Comparison of ENCODE assay signal across 15 cellular contexts in the genomic region with DNA sequence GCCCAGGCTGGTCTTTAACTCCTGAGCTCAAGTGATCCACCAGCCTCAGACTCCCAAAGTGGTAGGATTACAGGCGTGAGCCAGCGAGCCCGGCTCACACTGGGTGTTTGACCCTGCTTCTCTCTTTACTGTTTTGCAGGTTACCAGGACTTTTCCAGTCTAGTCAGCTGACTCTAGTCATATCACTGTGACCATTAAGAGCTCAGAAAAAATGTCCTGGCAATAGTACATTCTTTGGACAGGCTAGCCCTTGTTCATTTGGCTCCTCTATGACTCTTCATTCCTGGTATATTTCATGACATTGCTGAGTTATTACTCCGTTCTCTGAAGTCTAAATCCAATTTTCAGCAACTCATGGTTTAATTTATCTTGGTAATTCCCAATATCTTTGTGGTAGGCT. TPM values are rescaled to one million over a fixed set of nuclear protein-coding genes. Genes with fewer than 3 reads are reported as not detected.
A peak's percentile ranks its signal among the peaks of the same experiment; 100 is the strongest.
DNase-seq lines count a peak whose midpoint lies in the region; ATAC-seq and TF ChIP-seq lines count a peak whose summit lies in the region.
"Had no signal": no experiment of that assay in that cellular context is flagged by ENCODE, and none has a peak within 500 bp of the region (broad histone marks: within the 10 kb centered on the region; RNA-seq: fewer than 3 reads in every experiment).

No MANE protein-coding gene starts in this region.

- peaks cover 3% of the 10 kb centered on the region for H3K4me1 ChIP-seq in foreskin keratinocyte

- peaks cover 63% of the 10 kb centered on the region for H3K4me1 Mint-ChIP-seq in activated naive CD4-positive, alpha-beta T cell treated with anti-CD3 and anti-CD28 coated beads, Interleukin-2, amount 10 ng/mL, durations not matched to agents 7 days and 5 days
- peaks cover 51% of the 10 kb centered on the region for H3K4me1 Mint-ChIP-seq in activated CD8-positive, alpha-beta T cell treated with anti-CD3 and anti-CD28 coated beads for 36 hours (ENCODE audit: low read depth)

- intact Hi-C loops in activated CD8-positive, alpha-beta T cell treated with anti-CD3 and anti-CD28 coated beads for 36 hours (cut with micrococcal nuclease), result no loop called here
- intact Hi-C loops in sciatic nerve (cut with DNase I), result no loop called here

- no peak for DNase-seq in activated naive CD4-positive, alpha-beta T cell treated with anti-CD3 and anti-CD28 coated beads, Interleukin-2, amount 10 ng/mL, durations not matched to agents 7 days and 5 days
- no peak for DNase-seq in activated naive CD4-positive, alpha-beta T cell treated with anti-CD3 and anti-CD28 coated beads, Interleukin-2, amount 50 U/mL, for 16 hours
- no peak for DNase-seq in activated CD8-positive, alpha-beta T cell treated with anti-CD3 and anti-CD28 coated beads for 36 hours
- DNase-seq in foreskin keratinocyte (peak; percentile 10 to 44), sciatic nerve (ENCODE audit: low spot score) (no peak), omental fat pad (ENCODE audit: low spot score) (no peak), retina (no peak)
- DNase-seq: NCI-H1048, occipital lobe, stomach had no signal

- H3K36me3 Mint-ChIP-seq in activated naive CD4-positive, alpha-beta T cell treated with anti-CD3 and anti-CD28 coated beads, Interleukin-2, amount 10 ng/mL, durations not matched to agents 7 days and 5 days, result peaks cover 34% of the 10 kb centered on the region
- H3K36me3 Mint-ChIP-seq in activated CD8-positive, alpha-beta T cell treated with anti-CD3 and anti-CD28 coated beads for 36 hours (ENCODE audit: low read depth), result peaks cover 23% of the 10 kb centered on the region

- no peak overlapping the region for H3K4me3 Mint-ChIP-seq in activated naive CD4-positive, alpha-beta T cell treated with anti-CD3 and anti-CD28 coated beads, Interleukin-2, amount 10 ng/mL, durations not matched to agents 7 days and 5 days
- H3K4me3 Mint-ChIP-seq in activated CD8-positive, alpha-beta T cell treated with anti-CD3 and anti-CD28 coated beads for 36 hours, result no peak overlapping the region

- H3K27ac ChIP-seq in foreskin keratinocyte, result no peak overlapping the region
- H3K27ac ChIP-seq: stomach had no signal

- H3K27me3 ChIP-seq in foreskin keratinocyte, result no peaks in the 10 kb centered on the region
- H3K27me3 ChIP-seq: stomach had no signal

- no peaks in the 10 kb centered on the region for H3K27me3 Mint-ChIP-seq in activated naive CD4-positive, alpha-beta T cell treated with anti-CD3 and anti-CD28 coated beads, Interleukin-2, amount 10 ng/mL, durations not matched to agents 7 days and 5 days
- no peaks in the 10 kb centered on the region for H3K27me3 Mint-ChIP-seq in activated CD8-positive, alpha-beta T cell treated with anti-CD3 and anti-CD28 coated beads for 36 hours

- CTCF ChIA-PET in activated naive CD4-positive, alpha-beta T cell treated with anti-CD3 and anti-CD28 coated beads, Interleukin-2, amount 10 ng/mL, durations not matched to agents 7 days and 5 days (lab: Charles Lee), result interaction anchor here (0.6 to 2.7 kb wide), 2 partner anchors 49 to 67 kb away, joined by 3 to 13 read pairs; no protein-coding TSS in a partner anchor
- CTCF ChIA-PET in activated CD8-positive, alpha-beta T cell treated with anti-CD3 and anti-CD28 coated beads for 36 hours (lab: Charles Lee), result interaction anchor here (0.9 to 4.0 kb wide), 5 partner anchors 11 to 67 kb away, joined by 3 to 19 read pairs (median 3); no protein-coding TSS in a partner anchor

- POLR2A ChIA-PET in activated CD8-positive, alpha-beta T cell treated with anti-CD3 and anti-CD28 coated beads for 36 hours (lab: Charles Lee), result interaction anchor here (1.2 to 12.0 kb wide), 5 partner anchors 9 to 59 kb away, joined by 3 to 99 read pairs (median 8); a partner anchor contains a TSS

- no peak for TF ChIP-seq CTCF in activated CD8-positive, alpha-beta T cell treated with anti-CD3 and anti-CD28 coated beads for 36 hours (IDR thresholded peaks at IDR 0.05)
- no peak for TF ChIP-seq CTCF in foreskin keratinocyte (conservative IDR thresholded peaks at IDR 0.05)
- no peak for TF ChIP-seq CTCF in omental fat pad (IDR thresholded peaks at IDR 0.05)

- peaks cover 5% of the 10 kb centered on the region for H3K9me3 Mint-ChIP-seq in activated naive CD4-positive, alpha-beta T cell treated with anti-CD3 and anti-CD28 coated beads, Interleukin-2, amount 10 ng/mL, durations not matched to agents 7 days and 5 days
- peaks cover 4% of the 10 kb centered on the region for H3K9me3 Mint-ChIP-seq in activated CD8-positive, alpha-beta T cell treated with anti-CD3 and anti-CD28 coated beads for 36 hours

- no peak for ATAC-seq in activated CD8-positive, alpha-beta T cell treated with anti-CD3 and anti-CD28 coated beads for 36 hours
- ATAC-seq in foreskin keratinocyte (no peak), sciatic nerve (peak; percentile 23), GM21528 (IDR thresholded peaks at IDR 0.05; ENCODE audit: low FRiP score, unreplicated experiment) (no peak), omental fat pad (ENCODE audit: low FRiP score) (no peak)
- ATAC-seq: HepG2 had no signal

- peak overlapping the region; percentile 88 for H3K27ac Mint-ChIP-seq in activated naive CD4-positive, alpha-beta T cell treated with anti-CD3 and anti-CD28 coated beads, Interleukin-2, amount 10 ng/mL, durations not matched to agents 7 days and 5 days
- peak overlapping the region; percentile 91 for H3K27ac Mint-ChIP-seq in activated CD8-positive, alpha-beta T cell treated with anti-CD3 and anti-CD28 coated beads for 36 hours

RNA-seq across cellular contexts. Expression of a gene that starts 8.0 kb away (rescaled TPM):
- total RNA-seq in activated CD8-positive, alpha-beta T cell treated with anti-CD3 and anti-CD28 coated beads for 36 hours, result 1 to 10 TPM; 3.5 to 3.9 TPM
- total RNA-seq in foreskin keratinocyte (not detected in 2 replicates), sciatic nerve (not detected), omental fat pad (not detected)
- polyA plus RNA-seq in foreskin keratinocyte, result not detected in 2 replicates
- total RNA-seq: endothelial cell of umbilical vein, glomerular endothelial cell, HepG2, occipital lobe, stomach had no signal
- polyA plus RNA-seq: AG04450, endothelial cell of umbilical vein, HepG2, stomach had no signal

RNA-seq across cellular contexts. Expression of a gene that starts 59.2 kb away (rescaled TPM):
- 1,000 to 10,000 TPM; 4,199 to 4,245 TPM for total RNA-seq in activated CD8-positive, alpha-beta T cell treated with anti-CD3 and anti-CD28 coated beads for 36 hours
- total RNA-seq in foreskin keratinocyte (2,474 and 2,598 TPM in 2 replicates), sciatic nerve (371 TPM), omental fat pad (1,000 to 10,000 TPM in 1 of 4 donors, 100 to 1,000 TPM in 3; 322 to 1,205 (median 623) TPM)
- 2,513 and 2,566 TPM in 2 replicates for polyA plus RNA-seq in foreskin keratinocyte

Comparison
In these comparisons a context has a peak if more than half of its experiments do, and no peak if none do; other contexts are left out.
1. DNase-seq: peak in foreskin keratinocyte (2 of 2); none in activated naive CD4-positive, alpha-beta T cell treated with anti-CD3 and anti-CD28 coated beads, Interleukin-2, amount 10 ng/mL, durations not matched to agents 7 days and 5 days (single experiment), activated naive CD4-positive, alpha-beta T cell treated with anti-CD3 and anti-CD28 coated beads, Interleukin-2, amount 50 U/mL, for 16 hours (single experiment), activated CD8-positive, alpha-beta T cell treated with anti-CD3 and anti-CD28 coated beads for 36 hours (single experiment), sciatic nerve (single experiment), omental fat pad (single experiment) and retina (single experiment).